ENCODE assay signal across 26 cellular contexts in the genomic region with DNA sequence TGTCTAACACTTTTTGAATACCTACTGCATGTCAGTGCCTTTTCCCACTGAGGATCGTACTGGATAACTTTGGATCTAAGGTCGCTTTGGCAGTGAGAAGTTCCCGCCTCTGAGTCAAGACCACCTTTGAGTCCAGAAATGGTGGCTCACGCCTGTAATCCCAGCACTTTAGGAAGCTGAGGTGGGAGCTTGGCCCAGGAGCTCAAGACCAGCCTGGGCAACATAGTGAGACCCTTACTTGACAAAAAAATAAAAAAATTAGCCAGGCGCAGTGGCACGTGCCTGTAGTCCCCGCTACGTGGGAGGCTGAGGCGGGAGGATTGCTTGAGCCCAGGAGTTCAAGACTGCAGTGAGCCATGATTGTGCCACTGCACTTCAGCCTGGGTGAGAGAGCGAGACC.
"Had no signal": no experiment of that assay in that cellular context is flagged by ENCODE, and none has a peak within 500 bp of the region (broad histone marks: within the 10 kb centered on the region; RNA-seq: fewer than 3 reads in every experiment).

No MANE protein-coding gene starts in this region.

- H3K27me3 ChIP-seq: gastroesophageal sphincter, right lobe of liver, transverse colon, uterus had no signal

- H3K4me3 ChIP-seq: coronary artery, gastroesophageal sphincter, right lobe of liver, skin epidermis, transverse colon, uterus had no signal

- H3K9me3 ChIP-seq: gastroesophageal sphincter, right lobe of liver, transverse colon, uterus had no signal

- H3K27ac ChIP-seq: coronary artery, epithelial cell of prostate, gastroesophageal sphincter, right lobe of liver, skin epidermis, transverse colon, uterus had no signal

- H3K9me3 Mint-ChIP-seq: activated naive CD4-positive, alpha-beta T cell treated with anti-CD3 and anti-CD28 coated beads for 36 hours; activated T-cell treated with anti-CD3 and anti-CD28 coated beads, Interleukin-2, amount 50 U/mL, for 4 hours; endodermal cell; neural crest cell; stimulated activated naive B cell treated with anti-CD40 and anti-IgM and Interleukin-4, amounts not matched to agents 10 μg/mL and 1 μg/mL and 100 μg/mL, for 72 hours had no signal

- ATAC-seq: activated T-cell treated with anti-CD3 and anti-CD28 coated beads, Interleukin-2, amount 50 U/mL, for 4 hours; gastroesophageal sphincter; left ventricle myocardium superior; right lobe of liver; stimulated activated naive B cell treated with anti-CD40 and anti-IgM and Interleukin-4, amounts not matched to agents 10 μg/mL and 1 μg/mL and 100 μg/mL, for 72 hours had no signal

- H3K27me3 Mint-ChIP-seq: activated naive CD8-positive, alpha-beta T cell treated with anti-CD3 and anti-CD28 coated beads, Interleukin-2, amount 10 ng/mL, durations not matched to agents 7 days and 5 days; stimulated activated naive B cell treated with anti-CD40 and anti-IgM and Interleukin-4, amounts not matched to agents 10 μg/mL and 1 μg/mL and 100 μg/mL, for 72 hours had no signal

- H3K4me3 Mint-ChIP-seq: activated naive CD4-positive, alpha-beta T cell treated with anti-CD3 and anti-CD28 coated beads for 36 hours; activated naive CD8-positive, alpha-beta T cell treated with anti-CD3 and anti-CD28 coated beads, Interleukin-2, amount 10 ng/mL, durations not matched to agents 7 days and 5 days; activated T-cell treated with anti-CD3 and anti-CD28 coated beads, Interleukin-2, amount 50 U/mL, for 4 hours; endodermal cell; neural crest cell; stimulated activated naive B cell treated with anti-CD40 and anti-IgM and Interleukin-4, amounts not matched to agents 10 μg/mL and 1 μg/mL and 100 μg/mL, for 72 hours had no signal

- H3K27ac Mint-ChIP-seq: activated naive CD4-positive, alpha-beta T cell treated with anti-CD3 and anti-CD28 coated beads for 36 hours; endodermal cell; stimulated activated naive B cell treated with anti-CD40 and anti-IgM and Interleukin-4, amounts not matched to agents 10 μg/mL and 1 μg/mL and 100 μg/mL, for 72 hours had no signal

- H3K36me3 ChIP-seq: gastroesophageal sphincter, right lobe of liver, transverse colon, uterus had no signal

- DNase-seq: activated CD4-positive, alpha-beta T cell treated with anti-CD3 and anti-CD28 coated beads for 4 hours; activated CD4-positive, alpha-beta T cell treated with anti-CD3 and anti-CD28 coated beads, Interleukin-2, amount 50 U/mL, for 48 hours; activated CD4-positive, CD25-positive, alpha-beta regulatory T cell; activated CD8-positive, alpha-beta memory T cell treated with anti-CD3 and anti-CD28 coated beads, Interleukin-2, amount 50 U/mL, for 48 hours; activated naive CD4-positive, alpha-beta T cell treated with anti-CD3 and anti-CD28 coated beads for 36 hours; activated naive CD8-positive, alpha-beta T cell treated with anti-CD3 and anti-CD28 coated beads, Interleukin-2, amount 10 ng/mL, durations not matched to agents 7 days and 5 days; activated T-cell treated with anti-CD3 and anti-CD28 coated beads, Interleukin-2, amount 50 U/mL, for 4 hours; amniotic stem cell; cerebellar nuclear complex; endodermal cell; head of caudate nucleus; hypothalamus; left ventricle myocardium superior; mammary epithelial cell; occipital lobe; right lobe of liver; stimulated activated CD4-positive, alpha-beta T cell treated with anti-CD3 and anti-CD28 coated beads, Interleukin-1b, Interleukin-23, amount 100 ng/mL, for 48 hours; stimulated activated naive B cell treated with anti-CD40 and anti-IgM and Interleukin-4, amounts not matched to agents 10 μg/mL and 1 μg/mL and 100 μg/mL, for 72 hours; T1000; transverse colon; uterus had no signal

- H3K4me1 ChIP-seq: right lobe of liver, uterus had no signal
